Comparison of ENCODE assay signal across 12 cellular contexts in the genomic region with DNA sequence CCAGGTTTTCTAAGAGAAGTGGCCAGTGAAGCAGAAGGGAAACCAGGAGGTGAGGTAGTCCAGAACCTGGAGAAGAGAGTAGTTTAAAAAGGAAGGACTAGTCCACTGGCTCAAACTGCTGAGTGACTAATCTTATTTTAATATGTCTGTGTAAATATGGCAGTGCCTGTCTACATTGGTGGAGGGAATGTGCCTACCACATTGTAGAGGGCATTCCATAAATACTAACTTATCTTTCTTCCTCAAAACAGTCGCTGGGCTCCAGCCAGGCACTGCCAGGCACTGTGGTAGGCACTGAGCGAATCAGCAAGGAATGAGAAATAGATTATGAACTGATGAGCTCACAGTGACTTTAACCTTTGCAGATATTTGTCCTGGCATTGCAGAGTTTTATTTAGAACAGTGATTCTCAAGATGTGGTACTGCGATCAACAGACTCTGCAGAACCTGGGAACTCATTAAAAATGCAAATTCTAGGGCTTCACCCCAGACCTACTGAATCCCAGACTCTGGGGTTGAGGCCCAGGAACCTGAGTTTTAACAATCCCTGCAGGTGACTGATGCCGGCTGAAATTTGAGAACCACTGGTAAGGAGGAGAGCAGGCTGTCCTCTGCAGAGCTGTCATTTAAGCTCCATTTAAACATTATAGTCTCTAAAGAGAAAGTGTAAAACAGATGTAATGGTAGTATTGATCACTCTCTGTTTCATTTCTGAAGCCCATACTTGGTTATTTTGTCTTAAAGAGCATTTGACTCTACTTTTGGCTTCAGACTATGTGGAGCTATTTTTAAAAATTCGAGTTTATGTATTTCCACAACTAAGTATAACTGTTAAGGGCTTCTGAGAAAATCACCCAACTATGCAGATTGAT.
A peak's percentile ranks its signal among the peaks of the same experiment; 100 is the strongest.
DNase-seq lines count a peak whose midpoint lies in the region; ATAC-seq and TF ChIP-seq lines count a peak whose summit lies in the region.
"Had no signal": no experiment of that assay in that cellular context is flagged by ENCODE, and none has a peak within 500 bp of the region (broad histone marks: within the 10 kb centered on the region; RNA-seq: fewer than 3 reads in every experiment).

No MANE protein-coding gene starts in this region.

- no peaks in the 10 kb centered on the region for H3K27me3 ChIP-seq in brain microvascular endothelial cell (replicated peaks)
- H3K27me3 ChIP-seq: ovary, tibial nerve had no signal

- no peak overlapping the region for H3K27ac ChIP-seq in brain microvascular endothelial cell
- H3K27ac ChIP-seq: ovary, tibial nerve had no signal

- no peaks in the 10 kb centered on the region for H3K36me3 ChIP-seq in brain microvascular endothelial cell (replicated peaks)
- H3K36me3 ChIP-seq: ovary, tibial nerve had no signal

- no peak for ATAC-seq in GM18909 (IDR thresholded peaks at IDR 0.05; ENCODE audit: poor library complexity, unreplicated experiment)
- no peak for ATAC-seq in HG03342 (IDR thresholded peaks at IDR 0.05; ENCODE audit: unreplicated experiment)
- no peak for ATAC-seq in GM18861 (IDR thresholded peaks at IDR 0.05; ENCODE audit: unreplicated experiment)
- ATAC-seq: activated naive CD4-positive, alpha-beta T cell treated with anti-CD3 and anti-CD28 coated beads, Interleukin-2, amount 50 U/mL, for 72 hours had no signal

- H3K4me3 ChIP-seq in AG10803 (ENCODE audit: low read length): no peak overlapping the region
- no peak overlapping the region for H3K4me3 ChIP-seq in brain microvascular endothelial cell (ENCODE audit: low read depth, low read length)
- H3K4me3 ChIP-seq: ovary, tibial nerve had no signal

- peak; percentile 45 for DNase-seq in AG10803 (ENCODE audit: low read depth)
- peak; percentile 58 for DNase-seq in LHCN-M2 (ENCODE audit: low read depth)
- peak; percentile 31 for DNase-seq in brain microvascular endothelial cell
- peak; percentile 43 for DNase-seq in left kidney (ENCODE audit: low read depth, low spot score)
- no peak for DNase-seq in COR-L47 (lab: John Stamatoyannopoulos, UW)
- DNase-seq: activated CD4-positive, alpha-beta memory T cell treated with anti-CD3 and anti-CD28 coated beads, Interleukin-2, amount 10 ng/mL, durations not matched to agents 7 days and 5 days; ovary had no signal

- in situ Hi-C loops in brain microvascular endothelial cell (cut with HindIII; ENCODE audit: low pct_ligation_motif_present, low sequenced_read_pairs): no loop called here

- TF ChIP-seq CTCF in AG10803 (conservative IDR thresholded peaks at IDR 0.05; ENCODE audit: low read length) (no peak), brain microvascular endothelial cell (IDR thresholded peaks at IDR 0.05; ENCODE audit: low read depth, low read length, missing control alignments) (no peak)
